In genomic region chr2:237421542-237422047, GRCh38 we compare ENCODE assay signal across 8 cellular contexts. TPM values are rescaled to one million over a fixed set of nuclear protein-coding genes. Genes with fewer than 3 reads are reported as not detected.
DNase-seq lines count a peak whose midpoint lies in the region; ATAC-seq lines count a peak whose summit lies in the region.

No MANE protein-coding gene starts in this region.

- H3K23ac ChIP-seq in neuronal stem cell (ENCODE audit: low read depth, low read length, poor library complexity) = no peak overlapping the region

- H2AFZ ChIP-seq in neuronal stem cell (ENCODE audit: low read length) = peak overlapping the region; percentile 76

- H3K27ac ChIP-seq in neuronal stem cell (replicated peaks; ENCODE audit: low read length) = no peak overlapping the region
- peak overlapping the region; percentile 74 for H3K27ac ChIP-seq in stomach smooth muscle (ENCODE audit: low read length)

- H3K14ac ChIP-seq in neuronal stem cell (ENCODE audit: low read length) = no peak overlapping the region

- H3K27ac Mint-ChIP-seq in activated T-helper 2 cell treated with anti-CD3 and anti-CD28 coated beads, Interferon-gamma antibody, Interleukin-2, Interleukin-4, amounts not matched to agents 10 μg/mL and 5 μg/mL and 100 μg/mL, durations not matched to agents 14 hours and 24 hours and 36 hours = no peak overlapping the region

- H3K36me3 Mint-ChIP-seq in activated T-helper 2 cell treated with anti-CD3 and anti-CD28 coated beads, Interferon-gamma antibody, Interleukin-2, Interleukin-4, amounts not matched to agents 10 μg/mL and 5 μg/mL and 100 μg/mL, durations not matched to agents 14 hours and 24 hours and 36 hours (ENCODE audit: low read depth) = peaks cover 2% of the 10 kb centered on the region

- no peak overlapping the region for H3K9ac ChIP-seq in neuronal stem cell (ENCODE audit: low read depth, low read length, poor library complexity)
- H3K9ac ChIP-seq in stomach smooth muscle (ENCODE audit: low read length in 2 of 2) = peak overlapping the region in 1 of 2 donors; percentile 71

- H2BK15ac ChIP-seq in neuronal stem cell (ENCODE audit: low read length) = no peak overlapping the region

- H3K4me1 ChIP-seq in neuronal stem cell (ENCODE audit: control insufficient read depth in 2 of 2, insufficient read depth in 1 of 2, low read depth in 1 of 2, low read length in 2 of 2) (peaks cover 0 to 5% of the 10 kb centered on the region in 2 donors), stomach smooth muscle (ENCODE audit: control insufficient read depth, insufficient read depth, low read length) (peaks cover 21% of the 10 kb centered on the region)

- no peak overlapping the region for H3K4ac ChIP-seq in neuronal stem cell (ENCODE audit: low read length)

- H3K36me3 ChIP-seq in neuronal stem cell (replicated peaks in 1 of 2; ENCODE audit: control insufficient read depth in 2 of 2, insufficient read depth in 2 of 2, low read length in 2 of 2) (no peaks in the 10 kb centered on the region), stomach smooth muscle (ENCODE audit: control insufficient read depth in 2 of 2, insufficient read depth in 2 of 2, low read length in 2 of 2) (no peaks in the 10 kb centered on the region)

- peak overlapping the region; percentile 44 for H3K18ac ChIP-seq in neuronal stem cell (ENCODE audit: low read length)

- H3K79me1 ChIP-seq in neuronal stem cell (ENCODE audit: low read depth, low read length) = no peaks in the 10 kb centered on the region

- H2BK120ac ChIP-seq in neuronal stem cell (ENCODE audit: low read depth, low read length) = no peak overlapping the region

- no peak overlapping the region for H3K4me3 ChIP-seq in neuronal stem cell (ENCODE audit: low read length in 2 of 2)
- peak overlapping the region; percentile 52 to 65 for H3K4me3 ChIP-seq in stomach smooth muscle (ENCODE audit: low read length in 2 of 2)

- intact Hi-C loops in activated T-helper 2 cell treated with anti-CD3 and anti-CD28 coated beads, Interferon-gamma antibody, Interleukin-2, Interleukin-4, amounts not matched to agents 10 μg/mL and 5 μg/mL and 100 μg/mL, durations not matched to agents 14 hours and 24 hours and 36 hours (cut with micrococcal nuclease) = loop anchor here (1.0 to 2.0 kb wide), 2 partner anchors 54 to 151 kb away; no protein-coding TSS in a partner anchor

- H3K9me3 ChIP-seq in neuronal stem cell (replicated peaks in 1 of 2; ENCODE audit: control insufficient read depth in 2 of 2, insufficient read depth in 1 of 2, low read depth in 1 of 2, low read length in 2 of 2) (no peaks in the 10 kb centered on the region), stomach smooth muscle (ENCODE audit: control insufficient read depth in 2 of 2, low read length in 2 of 2) (no peaks in the 10 kb centered on the region)

- no peak overlapping the region for H2BK12ac ChIP-seq in neuronal stem cell (ENCODE audit: low read length)

- H3K4me3 Mint-ChIP-seq in activated T-helper 2 cell treated with anti-CD3 and anti-CD28 coated beads, Interferon-gamma antibody, Interleukin-2, Interleukin-4, amounts not matched to agents 10 μg/mL and 5 μg/mL and 100 μg/mL, durations not matched to agents 14 hours and 24 hours and 36 hours (ENCODE audit: low read depth) = peak overlapping the region; percentile 37

- no peak overlapping the region for H2BK5ac ChIP-seq in neuronal stem cell (ENCODE audit: low read length)

- H4K91ac ChIP-seq in neuronal stem cell (ENCODE audit: low read depth, low read length, poor library complexity) = no peak overlapping the region

- no CpG with 5 or more reads among the region's 20 CpGs for WGBS in neuronal stem cell (ENCODE audit: extremely low coverage in 2 of 2, insufficient read length in 2 of 2, insufficient replicate concordance in 1 of 2), 2 donors

- H4K8ac ChIP-seq in neuronal stem cell (ENCODE audit: low read depth, low read length) = peak overlapping the region; percentile 53

- DNase-seq in D341Med (ENCODE audit: low spot score) (peak; percentile 83), HuH-7 (ENCODE audit: low spot score) (peak; percentile 75), RPMI7951 (ENCODE audit: low read depth) (peak; percentile 92), foreskin melanocyte (peak; percentile 75), neuronal stem cell (ENCODE audit: low spot score) (peak; percentile 61)
- peak; percentile 61 for DNase-seq in activated T-helper 2 cell treated with anti-CD3 and anti-CD28 coated beads, Interferon-gamma antibody, Interleukin-2, Interleukin-4, amounts not matched to agents 10 μg/mL and 5 μg/mL and 100 μg/mL, durations not matched to agents 14 hours and 24 hours and 36 hours (ENCODE audit: low spot score)

- H2AK5ac ChIP-seq in neuronal stem cell (ENCODE audit: low read depth, low read length) = peak overlapping the region; percentile 61

- no peak overlapping the region for H3K4me2 ChIP-seq in neuronal stem cell (ENCODE audit: insufficient read depth, low read length, poor library complexity, severe bottlenecking)

- H3K4me1 Mint-ChIP-seq in activated T-helper 2 cell treated with anti-CD3 and anti-CD28 coated beads, Interferon-gamma antibody, Interleukin-2, Interleukin-4, amounts not matched to agents 10 μg/mL and 5 μg/mL and 100 μg/mL, durations not matched to agents 14 hours and 24 hours and 36 hours (ENCODE audit: low read depth) = peaks cover 25% of the 10 kb centered on the region

- no peaks in the 10 kb centered on the region for H3K9me3 Mint-ChIP-seq in activated T-helper 2 cell treated with anti-CD3 and anti-CD28 coated beads, Interferon-gamma antibody, Interleukin-2, Interleukin-4, amounts not matched to agents 10 μg/mL and 5 μg/mL and 100 μg/mL, durations not matched to agents 14 hours and 24 hours and 36 hours

- peaks cover 6% of the 10 kb centered on the region for H3K27me3 Mint-ChIP-seq in activated T-helper 2 cell treated with anti-CD3 and anti-CD28 coated beads, Interferon-gamma antibody, Interleukin-2, Interleukin-4, amounts not matched to agents 10 μg/mL and 5 μg/mL and 100 μg/mL, durations not matched to agents 14 hours and 24 hours and 36 hours (ENCODE audit: low read depth)

- peaks cover 0 to 5% (median 0%) of the 10 kb centered on the region in 3 experiments for H3K27me3 ChIP-seq in neuronal stem cell (ENCODE audit: control insufficient read depth in 3 of 3, insufficient read depth in 3 of 3, low read depth in 1 of 3, low read length in 3 of 3)
- no peaks in the 10 kb centered on the region for H3K27me3 ChIP-seq in stomach smooth muscle (ENCODE audit: control insufficient read depth in 1 of 2, insufficient read depth in 2 of 2, low read length in 2 of 2)

- ATAC-seq in GM18868 (IDR thresholded peaks at IDR 0.05; ENCODE audit: unreplicated experiment) = no peak

RNA-seq across cellular contexts. Expression of gene COL6A3, which starts 7.6 kb away (rescaled TPM):
- 3.6 and 4.1 TPM in 2 replicates for total RNA-seq in RPMI7951 (2014; rRNA removed; shearing (Covaris generic))
- total RNA-seq in activated T-helper 2 cell treated with anti-CD3 and anti-CD28 coated beads, Interferon-gamma antibody, Interleukin-2, Interleukin-4, amounts not matched to agents 10 μg/mL and 5 μg/mL and 100 μg/mL, durations not matched to agents 14 hours and 24 hours and 36 hours = 7.9 and 9.2 TPM in 2 replicates
- polyA plus RNA-seq in neuronal stem cell (2013, experiment 1 of 2) = 0.07 TPM
- 0.08 TPM for polyA plus RNA-seq in neuronal stem cell (2013, experiment 2 of 2)

Comparison
In these comparisons a context has a peak if more than half of its experiments do, and no peak if none do; other contexts are left out.
1. H3K4me3 ChIP-seq: peak in stomach smooth muscle (2 of 2); none in neuronal stem cell (0 of 2).
2. Peak in every context shown above with its lines, with median percentiles within 50 percentile points of each other: DNase-seq.